ENCODE assay signal across 21 cellular contexts in genomic region chr20:19314619-19315018, GRCh38.
DNase-seq lines count a peak whose midpoint lies in the region; ATAC-seq and TF ChIP-seq lines count a peak whose summit lies in the region.
"Had no signal": no experiment of that assay in that cellular context is flagged by ENCODE, and none has a peak within 500 bp of the region (broad histone marks: within the 10 kb centered on the region; RNA-seq: fewer than 3 reads in every experiment).

No MANE protein-coding gene starts in this region.

- peaks cover 3 to 6% of the 10 kb centered on the region in 2 donors for H3K4me1 Mint-ChIP-seq in effector memory CD8-positive, alpha-beta T cell (ENCODE audit: low read depth in 2 of 2)
- no peaks in the 10 kb centered on the region for H3K4me1 Mint-ChIP-seq in progenitor cell of endocrine pancreas (ENCODE audit: low read depth)
- peaks cover 2 to 11% of the 10 kb centered on the region in 2 donors for H3K4me1 Mint-ChIP-seq in stimulated activated naive B cell treated with anti-CD40 and anti-IgM and Interleukin-4, amounts not matched to agents 10 μg/mL and 1 μg/mL and 100 μg/mL, for 72 hours

- TF ChIP-seq EP300 in transverse colon (IDR thresholded peaks at IDR 0.05; ENCODE audit: low read depth): no peak

- H3K4me1 ChIP-seq in transverse colon: no peaks in the 10 kb centered on the region

- intact Hi-C loops in transverse colon (cut with DNase I; ENCODE audit: low total_unique reads): no loop called here

- H3K36me3 ChIP-seq in transverse colon: no peaks in the 10 kb centered on the region

- no peak overlapping the region for H3K27ac Mint-ChIP-seq in effector memory CD8-positive, alpha-beta T cell
- peak overlapping the region; percentile 71 for H3K27ac Mint-ChIP-seq in progenitor cell of endocrine pancreas
- H3K27ac Mint-ChIP-seq in stimulated activated naive B cell treated with anti-CD40 and anti-IgM and Interleukin-4, amounts not matched to agents 10 μg/mL and 1 μg/mL and 100 μg/mL, for 72 hours: no peak overlapping the region
- H3K27ac Mint-ChIP-seq: HFFc6 had no signal

- no peaks in the 10 kb centered on the region for H3K9me3 ChIP-seq in transverse colon

- no peak for TF ChIP-seq CTCF in progenitor cell of endocrine pancreas (IDR thresholded peaks at IDR 0.05; ENCODE audit: unreplicated experiment)
- no peak for TF ChIP-seq CTCF in transverse colon (IDR thresholded peaks at IDR 0.05)

- H3K4me3 Mint-ChIP-seq in effector memory CD8-positive, alpha-beta T cell: no peak overlapping the region
- H3K4me3 Mint-ChIP-seq in progenitor cell of endocrine pancreas (ENCODE audit: low read depth): no peak overlapping the region
- H3K4me3 Mint-ChIP-seq in stimulated activated naive B cell treated with anti-CD40 and anti-IgM and Interleukin-4, amounts not matched to agents 10 μg/mL and 1 μg/mL and 100 μg/mL, for 72 hours: no peak overlapping the region
- H3K4me3 Mint-ChIP-seq: CD14-positive monocyte, HFFc6 had no signal

- WGBS in transverse colon (ENCODE audit: low coverage in 1 of 2), 2 donors: 63% methylated on average over 7 of the region's 7 CpGs; no CpG with 5 or more reads in 1 of the 2 donors

- H3K9me3 Mint-ChIP-seq in effector memory CD8-positive, alpha-beta T cell: no peaks in the 10 kb centered on the region
- H3K9me3 Mint-ChIP-seq in progenitor cell of endocrine pancreas (ENCODE audit: low read depth): no peaks in the 10 kb centered on the region
- no peaks in the 10 kb centered on the region for H3K9me3 Mint-ChIP-seq in stimulated activated naive B cell treated with anti-CD40 and anti-IgM and Interleukin-4, amounts not matched to agents 10 μg/mL and 1 μg/mL and 100 μg/mL, for 72 hours
- H3K9me3 Mint-ChIP-seq: CD14-positive monocyte had no signal

- peaks cover 3% of the 10 kb centered on the region for H3K36me3 Mint-ChIP-seq in effector memory CD8-positive, alpha-beta T cell (ENCODE audit: insufficient read depth)
- no peaks in the 10 kb centered on the region for H3K36me3 Mint-ChIP-seq in progenitor cell of endocrine pancreas (ENCODE audit: insufficient read depth)
- H3K36me3 Mint-ChIP-seq in stimulated activated naive B cell treated with anti-CD40 and anti-IgM and Interleukin-4, amounts not matched to agents 10 μg/mL and 1 μg/mL and 100 μg/mL, for 72 hours: no peaks in the 10 kb centered on the region
- H3K36me3 Mint-ChIP-seq: CD14-positive monocyte had no signal

- in situ Hi-C loops in transverse colon (cut with MboI; ENCODE audit: low pct_ligation_motif_present in 1 of 4, low pct_unique_long_range_greater_than_20kb in 1 of 4, low sequenced_read_pairs in 3 of 4): no loop called here

- H3K27me3 Mint-ChIP-seq in effector memory CD8-positive, alpha-beta T cell: peaks cover 0 to 5% of the 10 kb centered on the region in 2 donors
- no peaks in the 10 kb centered on the region for H3K27me3 Mint-ChIP-seq in progenitor cell of endocrine pancreas
- peaks cover 14 to 17% of the 10 kb centered on the region in 2 donors for H3K27me3 Mint-ChIP-seq in stimulated activated naive B cell treated with anti-CD40 and anti-IgM and Interleukin-4, amounts not matched to agents 10 μg/mL and 1 μg/mL and 100 μg/mL, for 72 hours

- TF ChIP-seq POLR2A in transverse colon (IDR thresholded peaks at IDR 0.05): no peak

- no peak overlapping the region for H3K27ac ChIP-seq in transverse colon
- H3K27ac ChIP-seq: 22Rv1 had no signal

- no peaks in the 10 kb centered on the region for H3K27me3 ChIP-seq in transverse colon

- H3K4me3 ChIP-seq in transverse colon: no peak overlapping the region

- peak; percentile 26 for ATAC-seq in effector memory CD8-positive, alpha-beta T cell (replicated peaks)
- no peak for ATAC-seq in stimulated activated naive B cell treated with anti-CD40 and anti-IgM and Interleukin-4, amounts not matched to agents 10 μg/mL and 1 μg/mL and 100 μg/mL, for 72 hours (replicated peaks)

- peak; percentile 68 for DNase-seq in NK-92 treated with Interleukin-12 subunit alpha and Interleukin-12 subunit beta, amount 100 ng/mL, for 24 hours (lab: John Stamatoyannopoulos, UW)
- DNase-seq in NK-92 (lab: John Stamatoyannopoulos, UW; ENCODE audit: unreplicated experiment): no peak
- no peak for DNase-seq in effector memory CD8-positive, alpha-beta T cell
- DNase-seq in islet precursor cell: peak; percentile 60
- no peak for DNase-seq in progenitor cell of endocrine pancreas (ENCODE audit: low spot score, unreplicated experiment)
- DNase-seq in stimulated activated naive B cell treated with anti-CD40 and anti-IgM and Interleukin-4, amounts not matched to agents 10 μg/mL and 1 μg/mL and 100 μg/mL, for 72 hours: no peak
- DNase-seq in transverse colon: no peak
- no peak for DNase-seq in AG20443 (ENCODE audit: low spot score)
- DNase-seq: DMS79, H7, HFFc6, MM.1S, NCI-H1092 treated with DMSO at 0.1 percent for 48 hours, NCI-H146, NCI-H2029 treated with DMSO at 0.1 percent for 48 hours, NCI-H2171, NCI-H446 treated with DMSO at 0.1 percent for 48 hours, NCI-H69, SHP77 had no signal

Comparison
In these comparisons a context has a peak if more than half of its experiments do, and no peak if none do; other contexts are left out.
1. DNase-seq: peak in NK-92 treated with Interleukin-12 subunit alpha and Interleukin-12 subunit beta, amount 100 ng/mL, for 24 hours (single experiment) and islet precursor cell (single experiment); none in NK-92 (single experiment), effector memory CD8-positive, alpha-beta T cell (0 of 3), progenitor cell of endocrine pancreas (single experiment), stimulated activated naive B cell treated with anti-CD40 and anti-IgM and Interleukin-4, amounts not matched to agents 10 μg/mL and 1 μg/mL and 100 μg/mL, for 72 hours (single experiment), transverse colon (single experiment) and AG20443 (single experiment).